ENCODE assay signal across 1 cellular context in the genomic region with DNA sequence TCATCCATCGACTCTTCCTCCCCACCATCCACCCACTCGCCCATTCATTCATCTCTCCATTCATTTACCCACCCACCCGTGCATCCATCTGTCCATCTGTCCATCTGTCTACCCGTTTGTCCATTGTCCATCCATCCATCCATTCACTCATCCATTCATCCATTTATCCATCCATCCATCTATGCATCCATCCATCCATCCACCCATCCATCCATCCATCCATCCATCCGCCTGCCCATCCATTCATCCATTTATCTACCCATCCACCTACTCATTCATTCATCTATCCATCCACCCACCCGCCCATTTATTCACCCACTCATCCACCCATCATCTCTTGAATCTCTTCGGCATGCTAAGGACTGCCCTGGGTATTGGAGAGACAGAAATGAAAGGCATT.
TF ChIP-seq lines count a peak whose summit lies in the region.

No MANE protein-coding gene starts in this region.

TF ChIP-seq in GM23338, 12 proteins besides CTCF, POLR2A, EP300 and RAD21 (continued from another document):
- TF ChIP-seq, protein P1, sequence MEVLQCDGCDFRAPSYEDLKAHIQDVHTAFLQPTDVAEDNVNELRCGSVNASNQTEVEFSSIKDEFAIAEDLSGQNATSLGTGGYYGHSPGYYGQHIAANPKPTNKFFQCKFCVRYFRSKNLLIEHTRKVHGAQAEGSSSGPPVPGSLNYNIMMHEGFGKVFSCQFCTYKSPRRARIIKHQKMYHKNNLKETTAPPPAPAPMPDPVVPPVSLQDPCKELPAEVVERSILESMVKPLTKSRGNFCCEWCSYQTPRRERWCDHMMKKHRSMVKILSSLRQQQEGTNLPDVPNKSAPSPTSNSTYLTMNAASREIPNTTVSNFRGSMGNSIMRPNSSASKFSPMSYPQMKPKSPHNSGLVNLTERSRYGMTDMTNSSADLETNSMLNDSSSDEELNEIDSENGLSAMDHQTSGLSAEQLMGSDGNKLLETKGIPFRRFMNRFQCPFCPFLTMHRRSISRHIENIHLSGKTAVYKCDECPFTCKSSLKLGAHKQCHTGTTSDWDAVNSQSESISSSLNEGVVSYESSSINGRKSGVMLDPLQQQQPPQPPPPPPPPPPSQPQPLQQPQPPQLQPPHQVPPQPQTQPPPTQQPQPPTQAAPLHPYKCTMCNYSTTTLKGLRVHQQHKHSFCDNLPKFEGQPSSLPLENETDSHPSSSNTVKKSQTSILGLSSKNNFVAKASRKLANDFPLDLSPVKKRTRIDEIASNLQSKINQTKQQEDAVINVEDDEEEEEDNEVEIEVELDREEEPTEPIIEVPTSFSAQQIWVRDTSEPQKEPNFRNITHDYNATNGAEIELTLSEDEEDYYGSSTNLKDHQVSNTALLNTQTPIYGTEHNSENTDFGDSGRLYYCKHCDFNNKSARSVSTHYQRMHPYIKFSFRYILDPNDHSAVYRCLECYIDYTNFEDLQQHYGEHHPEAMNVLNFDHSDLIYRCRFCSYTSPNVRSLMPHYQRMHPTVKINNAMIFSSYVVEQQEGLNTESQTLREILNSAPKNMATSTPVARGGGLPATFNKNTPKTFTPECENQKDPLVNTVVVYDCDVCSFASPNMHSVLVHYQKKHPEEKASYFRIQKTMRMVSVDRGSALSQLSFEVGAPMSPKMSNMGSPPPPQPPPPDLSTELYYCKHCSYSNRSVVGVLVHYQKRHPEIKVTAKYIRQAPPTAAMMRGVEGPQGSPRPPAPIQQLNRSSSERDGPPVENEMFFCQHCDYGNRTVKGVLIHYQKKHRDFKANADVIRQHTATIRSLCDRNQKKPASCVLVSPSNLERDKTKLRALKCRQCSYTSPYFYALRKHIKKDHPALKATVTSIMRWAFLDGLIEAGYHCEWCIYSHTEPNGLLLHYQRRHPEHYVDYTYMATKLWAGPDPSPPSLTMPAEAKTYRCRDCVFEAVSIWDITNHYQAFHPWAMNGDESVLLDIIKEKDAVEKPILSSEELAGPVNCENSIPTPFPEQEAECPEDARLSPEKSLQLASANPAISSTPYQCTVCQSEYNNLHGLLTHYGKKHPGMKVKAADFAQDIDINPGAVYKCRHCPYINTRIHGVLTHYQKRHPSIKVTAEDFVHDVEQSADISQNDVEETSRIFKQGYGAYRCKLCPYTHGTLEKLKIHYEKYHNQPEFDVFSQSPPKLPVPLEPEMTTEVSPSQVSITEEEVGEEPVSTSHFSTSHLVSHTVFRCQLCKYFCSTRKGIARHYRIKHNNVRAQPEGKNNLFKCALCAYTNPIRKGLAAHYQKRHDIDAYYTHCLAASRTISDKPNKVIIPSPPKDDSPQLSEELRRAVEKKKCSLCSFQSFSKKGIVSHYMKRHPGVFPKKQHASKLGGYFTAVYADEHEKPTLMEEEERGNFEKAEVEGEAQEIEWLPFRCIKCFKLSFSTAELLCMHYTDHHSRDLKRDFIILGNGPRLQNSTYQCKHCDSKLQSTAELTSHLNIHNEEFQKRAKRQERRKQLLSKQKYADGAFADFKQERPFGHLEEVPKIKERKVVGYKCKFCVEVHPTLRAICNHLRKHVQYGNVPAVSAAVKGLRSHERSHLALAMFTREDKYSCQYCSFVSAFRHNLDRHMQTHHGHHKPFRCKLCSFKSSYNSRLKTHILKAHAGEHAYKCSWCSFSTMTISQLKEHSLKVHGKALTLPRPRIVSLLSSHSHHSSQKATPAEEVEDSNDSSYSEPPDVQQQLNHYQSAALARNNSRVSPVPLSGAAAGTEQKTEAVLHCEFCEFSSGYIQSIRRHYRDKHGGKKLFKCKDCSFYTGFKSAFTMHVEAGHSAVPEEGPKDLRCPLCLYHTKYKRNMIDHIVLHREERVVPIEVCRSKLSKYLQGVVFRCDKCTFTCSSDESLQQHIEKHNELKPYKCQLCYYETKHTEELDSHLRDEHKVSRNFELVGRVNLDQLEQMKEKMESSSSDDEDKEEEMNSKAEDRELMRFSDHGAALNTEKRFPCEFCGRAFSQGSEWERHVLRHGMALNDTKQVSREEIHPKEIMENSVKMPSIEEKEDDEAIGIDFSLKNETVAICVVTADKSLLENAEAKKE (CRISPR knock-in tag; IDR thresholded peaks at IDR 0.05): no peak
- TF ChIP-seq EZH2 (IDR thresholded peaks at IDR 0.05; ENCODE audit: low read depth, unreplicated experiment) (no peak), ZNF331 (CRISPR knock-in tag; IDR thresholded peaks at IDR 0.05; ENCODE audit: low read depth) (no peak), ZNF114 (CRISPR knock-in tag; IDR thresholded peaks at IDR 0.05) (no peak), NANOG (IDR thresholded peaks at IDR 0.05; ENCODE audit: borderline replicate concordance) (no peak), JUNB (IDR thresholded peaks at IDR 0.05; ENCODE audit: unreplicated experiment) (no peak), POLR2AphosphoS5 (IDR thresholded peaks at IDR 0.05; ENCODE audit: low read depth) (no peak), CREB1 (CRISPR knock-in tag; IDR thresholded peaks at IDR 0.05; ENCODE audit: low read depth) (no peak), EZH2phosphoT487 (IDR thresholded peaks at IDR 0.05; ENCODE audit: unreplicated experiment) (no peak)
- TF ChIP-seq, protein P2, sequence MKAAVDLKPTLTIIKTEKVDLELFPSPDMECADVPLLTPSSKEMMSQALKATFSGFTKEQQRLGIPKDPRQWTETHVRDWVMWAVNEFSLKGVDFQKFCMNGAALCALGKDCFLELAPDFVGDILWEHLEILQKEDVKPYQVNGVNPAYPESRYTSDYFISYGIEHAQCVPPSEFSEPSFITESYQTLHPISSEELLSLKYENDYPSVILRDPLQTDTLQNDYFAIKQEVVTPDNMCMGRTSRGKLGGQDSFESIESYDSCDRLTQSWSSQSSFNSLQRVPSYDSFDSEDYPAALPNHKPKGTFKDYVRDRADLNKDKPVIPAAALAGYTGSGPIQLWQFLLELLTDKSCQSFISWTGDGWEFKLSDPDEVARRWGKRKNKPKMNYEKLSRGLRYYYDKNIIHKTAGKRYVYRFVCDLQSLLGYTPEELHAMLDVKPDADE (IDR thresholded peaks at IDR 0.05): no peak
- TF ChIP-seq, protein P3, sequence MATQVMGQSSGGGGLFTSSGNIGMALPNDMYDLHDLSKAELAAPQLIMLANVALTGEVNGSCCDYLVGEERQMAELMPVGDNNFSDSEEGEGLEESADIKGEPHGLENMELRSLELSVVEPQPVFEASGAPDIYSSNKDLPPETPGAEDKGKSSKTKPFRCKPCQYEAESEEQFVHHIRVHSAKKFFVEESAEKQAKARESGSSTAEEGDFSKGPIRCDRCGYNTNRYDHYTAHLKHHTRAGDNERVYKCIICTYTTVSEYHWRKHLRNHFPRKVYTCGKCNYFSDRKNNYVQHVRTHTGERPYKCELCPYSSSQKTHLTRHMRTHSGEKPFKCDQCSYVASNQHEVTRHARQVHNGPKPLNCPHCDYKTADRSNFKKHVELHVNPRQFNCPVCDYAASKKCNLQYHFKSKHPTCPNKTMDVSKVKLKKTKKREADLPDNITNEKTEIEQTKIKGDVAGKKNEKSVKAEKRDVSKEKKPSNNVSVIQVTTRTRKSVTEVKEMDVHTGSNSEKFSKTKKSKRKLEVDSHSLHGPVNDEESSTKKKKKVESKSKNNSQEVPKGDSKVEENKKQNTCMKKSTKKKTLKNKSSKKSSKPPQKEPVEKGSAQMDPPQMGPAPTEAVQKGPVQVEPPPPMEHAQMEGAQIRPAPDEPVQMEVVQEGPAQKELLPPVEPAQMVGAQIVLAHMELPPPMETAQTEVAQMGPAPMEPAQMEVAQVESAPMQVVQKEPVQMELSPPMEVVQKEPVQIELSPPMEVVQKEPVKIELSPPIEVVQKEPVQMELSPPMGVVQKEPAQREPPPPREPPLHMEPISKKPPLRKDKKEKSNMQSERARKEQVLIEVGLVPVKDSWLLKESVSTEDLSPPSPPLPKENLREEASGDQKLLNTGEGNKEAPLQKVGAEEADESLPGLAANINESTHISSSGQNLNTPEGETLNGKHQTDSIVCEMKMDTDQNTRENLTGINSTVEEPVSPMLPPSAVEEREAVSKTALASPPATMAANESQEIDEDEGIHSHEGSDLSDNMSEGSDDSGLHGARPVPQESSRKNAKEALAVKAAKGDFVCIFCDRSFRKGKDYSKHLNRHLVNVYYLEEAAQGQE (IDR thresholded peaks at IDR 0.05; ENCODE audit: unreplicated experiment): no peak
